Comparison of ENCODE assay signal across 19 cellular contexts in genomic region chr16:26673011-26673410, GRCh38.
DNase-seq lines count a peak whose midpoint lies in the region; ATAC-seq, FAIRE-seq and TF ChIP-seq lines count a peak whose summit lies in the region.
"Had no signal": no experiment of that assay in that cellular context is flagged by ENCODE, and none has a peak within 500 bp of the region (broad histone marks: within the 10 kb centered on the region; RNA-seq: fewer than 3 reads in every experiment).

No MANE protein-coding gene starts in this region.

- no peaks in the 10 kb centered on the region for H3K9me2 ChIP-seq in Karpas-422 (replicated peaks; ENCODE audit: insufficient read depth, low read length)

- TF ChIP-seq POLR2A in right lobe of liver (IDR thresholded peaks at IDR 0.05): no peak
- no peak for TF ChIP-seq POLR2A in GM12892 (IDR thresholded peaks at IDR 0.05; ENCODE audit: low read depth, low read length)

- ATAC-seq in activated CD8-positive, alpha-beta T cell treated with anti-CD3 and anti-CD28 coated beads for 36 hours: no peak
- no peak for ATAC-seq in activated CD8-positive, alpha-beta T cell treated with anti-CD3 and anti-CD28 coated beads, Interleukin-2, amount 10 ng/mL, durations not matched to agents 7 days and 5 days
- no peak for ATAC-seq in right lobe of liver
- ATAC-seq: CD8-positive, alpha-beta T cell; HCT116 had no signal

- peak overlapping the region; percentile 88 for H3K27ac Mint-ChIP-seq in activated CD8-positive, alpha-beta T cell treated with anti-CD3 and anti-CD28 coated beads for 36 hours
- no peak overlapping the region for H3K27ac Mint-ChIP-seq in activated CD8-positive, alpha-beta T cell treated with anti-CD3 and anti-CD28 coated beads, Interleukin-2, amount 10 ng/mL, durations not matched to agents 7 days and 5 days
- H3K27ac Mint-ChIP-seq: B cell; CD8-positive, alpha-beta T cell; HFFc6 had no signal

- no peak overlapping the region for H3K4me3 ChIP-seq in Karpas-422 (ENCODE audit: low read length)
- no peak overlapping the region for H3K4me3 ChIP-seq in right lobe of liver
- H3K4me3 ChIP-seq: BLaER1 treated with 17β-estradiol and CSF1 and Interleukin-3, amounts not matched to agents 10 nM and 100 nM had no signal

- peak overlapping the region; percentile 84 for H3K27ac ChIP-seq in Karpas-422 (ENCODE audit: low read length)
- no peak overlapping the region for H3K27ac ChIP-seq in right lobe of liver
- H3K27ac ChIP-seq: BLaER1 treated with 17β-estradiol and CSF1 and Interleukin-3, amounts not matched to agents 10 nM and 100 nM; HL-60 had no signal

- H3K9me3 Mint-ChIP-seq in activated CD8-positive, alpha-beta T cell treated with anti-CD3 and anti-CD28 coated beads for 36 hours: peaks cover 16% of the 10 kb centered on the region
- H3K9me3 Mint-ChIP-seq in activated CD8-positive, alpha-beta T cell treated with anti-CD3 and anti-CD28 coated beads, Interleukin-2, amount 10 ng/mL, durations not matched to agents 7 days and 5 days (ENCODE audit: insufficient read depth): no peaks in the 10 kb centered on the region
- H3K9me3 Mint-ChIP-seq: CD8-positive, alpha-beta T cell had no signal

- CTCF ChIA-PET in activated CD8-positive, alpha-beta T cell treated with anti-CD3 and anti-CD28 coated beads for 36 hours (lab: Charles Lee): no interaction called here
- CTCF ChIA-PET in activated CD8-positive, alpha-beta T cell treated with anti-CD3 and anti-CD28 coated beads, Interleukin-2, amount 10 ng/mL, durations not matched to agents 7 days and 5 days (lab: Charles Lee): no interaction called here

- peaks cover 4% of the 10 kb centered on the region for H3K36me3 Mint-ChIP-seq in activated CD8-positive, alpha-beta T cell treated with anti-CD3 and anti-CD28 coated beads for 36 hours (ENCODE audit: low read depth)
- H3K36me3 Mint-ChIP-seq in activated CD8-positive, alpha-beta T cell treated with anti-CD3 and anti-CD28 coated beads, Interleukin-2, amount 10 ng/mL, durations not matched to agents 7 days and 5 days (ENCODE audit: low read depth): no peaks in the 10 kb centered on the region
- H3K36me3 Mint-ChIP-seq: CD8-positive, alpha-beta T cell had no signal

- H3K4me1 ChIP-seq in Karpas-422 (ENCODE audit: low read length) (peaks cover 22% of the 10 kb centered on the region), right lobe of liver (no peaks in the 10 kb centered on the region)

- H3K36me3 ChIP-seq in Karpas-422 (ENCODE audit: insufficient read depth, low read length) (no peaks in the 10 kb centered on the region), right lobe of liver (no peaks in the 10 kb centered on the region)
- H3K36me3 ChIP-seq: BLaER1 treated with 17β-estradiol and CSF1 and Interleukin-3, amounts not matched to agents 10 nM and 100 nM had no signal

- WGBS in right lobe of liver (ENCODE audit: insufficient coverage, low coverage, low lambda C conversion rate, missing lambda C conversion rate): 31% methylated on average over 2 of the region's 3 CpGs

- POLR2A ChIA-PET in activated CD8-positive, alpha-beta T cell treated with anti-CD3 and anti-CD28 coated beads for 36 hours (lab: Charles Lee): interaction anchor here (1.2 kb wide), 1 partner anchor 72 kb away, joined by 3 read pairs; no protein-coding TSS in a partner anchor
- POLR2A ChIA-PET in activated CD8-positive, alpha-beta T cell treated with anti-CD3 and anti-CD28 coated beads, Interleukin-2, amount 10 ng/mL, durations not matched to agents 7 days and 5 days (lab: Charles Lee): no interaction called here

- no peak for TF ChIP-seq CTCF in activated CD8-positive, alpha-beta T cell treated with anti-CD3 and anti-CD28 coated beads for 36 hours (IDR thresholded peaks at IDR 0.05)
- no peak for TF ChIP-seq CTCF in right lobe of liver (IDR thresholded peaks at IDR 0.05)

- no peaks in the 10 kb centered on the region for H3K79me2 ChIP-seq in Karpas-422 (ENCODE audit: low read length)

- H3K4me3 Mint-ChIP-seq in activated CD8-positive, alpha-beta T cell treated with anti-CD3 and anti-CD28 coated beads for 36 hours: no peak overlapping the region
- no peak overlapping the region for H3K4me3 Mint-ChIP-seq in activated CD8-positive, alpha-beta T cell treated with anti-CD3 and anti-CD28 coated beads, Interleukin-2, amount 10 ng/mL, durations not matched to agents 7 days and 5 days
- H3K4me3 Mint-ChIP-seq: B cell; CD8-positive, alpha-beta T cell; HFFc6 had no signal

- peaks cover 9% of the 10 kb centered on the region for H3K9me3 ChIP-seq in Karpas-422 (ENCODE audit: low read length)
- H3K9me3 ChIP-seq in right lobe of liver: no peaks in the 10 kb centered on the region

- H3K4me1 Mint-ChIP-seq in activated CD8-positive, alpha-beta T cell treated with anti-CD3 and anti-CD28 coated beads for 36 hours (ENCODE audit: low read depth): peaks cover 26% of the 10 kb centered on the region
- peaks cover 12% of the 10 kb centered on the region for H3K4me1 Mint-ChIP-seq in activated CD8-positive, alpha-beta T cell treated with anti-CD3 and anti-CD28 coated beads, Interleukin-2, amount 10 ng/mL, durations not matched to agents 7 days and 5 days (ENCODE audit: low read depth)
- H3K4me1 Mint-ChIP-seq: B cell had no signal

- H3K27me3 ChIP-seq in Karpas-422 (ENCODE audit: low read length) (no peaks in the 10 kb centered on the region), right lobe of liver (no peaks in the 10 kb centered on the region)
- H3K27me3 ChIP-seq: BLaER1 treated with 17β-estradiol and CSF1 and Interleukin-3, amounts not matched to agents 10 nM and 100 nM had no signal

- H3K9ac ChIP-seq in Karpas-422 (ENCODE audit: low read length): no peak overlapping the region
- H3K9ac ChIP-seq: BLaER1 treated with 17β-estradiol and CSF1 and Interleukin-3, amounts not matched to agents 10 nM and 100 nM had no signal

- no peaks in the 10 kb centered on the region for H3K27me3 Mint-ChIP-seq in activated CD8-positive, alpha-beta T cell treated with anti-CD3 and anti-CD28 coated beads for 36 hours
- H3K27me3 Mint-ChIP-seq in activated CD8-positive, alpha-beta T cell treated with anti-CD3 and anti-CD28 coated beads, Interleukin-2, amount 10 ng/mL, durations not matched to agents 7 days and 5 days (ENCODE audit: low read depth): peaks cover 3% of the 10 kb centered on the region

- no peak overlapping the region for H3K4me2 ChIP-seq in Karpas-422 (ENCODE audit: low read depth, low read length, poor library complexity, severe bottlenecking)

- H2AFZ ChIP-seq in Karpas-422 (ENCODE audit: low read length): no peak overlapping the region

- FAIRE-seq in HTR-8/SVneo (lab: Jason Lieb, UNC): no peak
- no peak for FAIRE-seq in GM12892 (lab: Jason Lieb, UNC)

- intact Hi-C loops in activated CD8-positive, alpha-beta T cell treated with anti-CD3 and anti-CD28 coated beads for 36 hours (cut with micrococcal nuclease): no loop called here
- intact Hi-C loops in right lobe of liver (cut with DNase I): no loop called here

- no peak for DNase-seq in activated CD8-positive, alpha-beta T cell treated with anti-CD3 and anti-CD28 coated beads for 36 hours
- DNase-seq in activated CD8-positive, alpha-beta T cell treated with anti-CD3 and anti-CD28 coated beads, Interleukin-2, amount 10 ng/mL, durations not matched to agents 7 days and 5 days: no peak
- no peak for DNase-seq in Karpas-422
- peak; percentile 29 for DNase-seq in ecto neural progenitor cell (ENCODE audit: low spot score)
- no peak for DNase-seq in right lobe of liver
- DNase-seq in HTR-8/SVneo (ENCODE audit: insufficient read length, low spot score): no peak
- no peak for DNase-seq in GM12892 (ENCODE audit: insufficient read length)
- DNase-seq: 8988T; Calu3; CD8-positive, alpha-beta T cell; DMS79 treated with DMSO at 0.1 percent for 48 hours; GF-D8; GOT3; H7; HFFc6 had no signal

- no peaks in the 10 kb centered on the region for H4K20me1 ChIP-seq in Karpas-422 (ENCODE audit: insufficient read depth, low read depth, low read length)
- H4K20me1 ChIP-seq: BLaER1 treated with 17β-estradiol and CSF1 and Interleukin-3, amounts not matched to agents 10 nM and 100 nM had no signal
